In the genomic region with DNA sequence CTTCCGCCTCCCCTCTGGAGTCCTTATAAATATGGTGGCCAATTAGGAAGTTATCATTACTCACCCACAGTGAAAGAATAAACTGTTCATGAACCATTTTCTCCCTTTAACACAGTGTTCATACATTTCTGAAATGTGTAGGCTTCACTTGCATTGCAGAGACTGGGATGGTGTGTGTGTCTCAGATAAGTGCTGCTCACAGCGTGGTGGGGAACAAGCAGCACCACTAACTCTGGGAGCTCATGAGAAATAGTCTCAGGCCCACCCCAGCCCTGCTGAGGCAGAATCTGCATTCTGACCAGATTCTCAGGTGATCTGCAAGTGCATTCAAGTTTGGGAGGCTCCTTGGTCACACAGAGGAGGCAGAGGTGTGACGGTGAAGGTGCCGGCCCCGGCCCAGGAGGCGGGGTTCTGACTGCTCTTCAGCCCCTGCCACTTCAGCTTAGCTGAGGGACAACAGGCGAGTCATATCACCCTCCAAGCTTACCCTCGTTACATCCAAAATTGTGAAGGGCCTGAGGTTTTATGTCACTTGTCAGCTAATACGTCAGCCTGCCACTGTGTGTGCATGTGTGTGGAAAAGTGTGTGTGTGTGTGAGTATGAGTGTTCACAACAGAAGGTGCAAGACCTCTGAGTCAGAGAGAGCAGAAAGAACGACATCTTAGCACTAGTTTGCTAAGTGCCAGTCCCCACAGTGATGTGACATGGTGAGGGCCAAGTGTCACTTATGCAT, we compare ENCODE assay signal across 10 cellular contexts. TPM values are rescaled to one million over a fixed set of nuclear protein-coding genes. Genes with fewer than 3 reads are reported as not detected.
A peak's percentile ranks its signal among the peaks of the same experiment; 100 is the strongest.
DNase-seq lines count a peak whose midpoint lies in the region; ATAC-seq and TF ChIP-seq lines count a peak whose summit lies in the region.
"Had no signal": no experiment of that assay in that cellular context is flagged by ENCODE, and none has a peak within 500 bp of the region (broad histone marks: within the 10 kb centered on the region; RNA-seq: fewer than 3 reads in every experiment).

No MANE protein-coding gene starts in this region.

- H3K23me2 ChIP-seq in H9 (ENCODE audit: insufficient read length, low read depth, low read length, poor library complexity, severe bottlenecking), result no peaks in the 10 kb centered on the region

- no peak overlapping the region for H3K14ac ChIP-seq in H9 (ENCODE audit: insufficient read depth, low read length)

- TF ChIP-seq EP300 in suprapubic skin (IDR thresholded peaks at IDR 0.05), result no peak

- H3K27ac ChIP-seq in suprapubic skin (peak overlapping the region; percentile 7), H9 (ENCODE audit: insufficient read length, low read depth, low read length) (no peak overlapping the region)
- H3K27ac ChIP-seq: ovary had no signal

- H3K4me3 Mint-ChIP-seq in H9, result no peak overlapping the region

- H3K18ac ChIP-seq in H9 (ENCODE audit: insufficient read length, low read depth, low read length), result no peak overlapping the region

- no peaks in the 10 kb centered on the region for H3K9me3 ChIP-seq in suprapubic skin
- H3K9me3 ChIP-seq in H9 (ENCODE audit: control insufficient read depth, low read depth, low read length), result no peaks in the 10 kb centered on the region
- H3K9me3 ChIP-seq: ovary had no signal

- H3K79me2 ChIP-seq in H9 (ENCODE audit: insufficient read depth, low read length), result no peaks in the 10 kb centered on the region

- no peaks in the 10 kb centered on the region for H3K36me3 ChIP-seq in suprapubic skin
- H3K36me3 ChIP-seq: ovary had no signal

- H3K23ac ChIP-seq in H9 (ENCODE audit: insufficient read length, low read depth, low read length), result no peak overlapping the region

- H3K27me3 Mint-ChIP-seq in H9 (ENCODE audit: low read depth), result no peaks in the 10 kb centered on the region

- H4K8ac ChIP-seq in H9 (replicated peaks; ENCODE audit: insufficient read length, low read depth, low read length), result no peak overlapping the region

- no peaks in the 10 kb centered on the region for H3K79me1 ChIP-seq in H9 (ENCODE audit: insufficient read depth, low read depth, low read length, poor library complexity, severe bottlenecking)

- no peak overlapping the region for H2BK120ac ChIP-seq in H9 (ENCODE audit: low read depth, low read length, poor library complexity, severe bottlenecking)

- peaks cover 1 to 8% of the 10 kb centered on the region in 2 donors for H3K36me3 Mint-ChIP-seq in activated naive CD4-positive, alpha-beta T cell treated with anti-CD3 and anti-CD28 coated beads, Interleukin-2, amount 50 U/mL, for 72 hours
- peaks cover 2 to 6% (median 5%) of the 10 kb centered on the region in 3 experiments; a peak in 6 of 7 replicates for H3K36me3 Mint-ChIP-seq in H9 (ENCODE audit: insufficient read depth in 1 of 3, low read depth in 3 of 3)

- H3T11ph ChIP-seq in H9 (ENCODE audit: low read length), result no peak overlapping the region

- H3K4me1 Mint-ChIP-seq in H9, result peaks cover 0 to 4% of the 10 kb centered on the region in 2 experiments; a peak in 2 of 4 replicates

- no peak overlapping the region for H2BK5ac ChIP-seq in H9 (ENCODE audit: insufficient read length, low read length)

- no peak for TF ChIP-seq POLR2A in suprapubic skin (IDR thresholded peaks at IDR 0.05)

- H2AFZ ChIP-seq in H9 (ENCODE audit: low read length), result no peak overlapping the region

- H2AK5ac ChIP-seq in H9 (ENCODE audit: insufficient read length, low read length), result no peak overlapping the region

- 86% methylated on average over 10 of the region's 10 CpGs for WGBS in suprapubic skin
- no CpG with 5 or more reads among the region's 10 CpGs for WGBS in H9 (ENCODE audit: extremely low coverage, insufficient read length, low lambda C conversion rate)

- no peak overlapping the region for H2BK20ac ChIP-seq in H9 (ENCODE audit: low read depth, low read length, poor library complexity, severe bottlenecking)

- no peak overlapping the region for H3K9ac ChIP-seq in H9 (ENCODE audit: extremely low read depth, insufficient read length, low read length)

- H2BK15ac ChIP-seq in H9 (ENCODE audit: low read depth, low read length), result no peak overlapping the region

- no peak overlapping the region for H3K56ac ChIP-seq in H9 (ENCODE audit: insufficient read length, low read depth, low read length)

- H4K91ac ChIP-seq in H9 (ENCODE audit: insufficient read length, low read depth, low read length), result no peak overlapping the region

- H2BK12ac ChIP-seq in H9 (ENCODE audit: insufficient read length, low read depth, low read length), result no peak overlapping the region

- no peak overlapping the region for H4K5ac ChIP-seq in H9 (ENCODE audit: insufficient read length, low read depth, low read length)

- H3K4me1 ChIP-seq in suprapubic skin (peaks cover 39% of the 10 kb centered on the region), H9 (ENCODE audit: insufficient read depth, low read length) (no peaks in the 10 kb centered on the region)

- no peak overlapping the region for H3K27ac Mint-ChIP-seq in activated naive CD4-positive, alpha-beta T cell treated with anti-CD3 and anti-CD28 coated beads, Interleukin-2, amount 50 U/mL, for 72 hours
- H3K27ac Mint-ChIP-seq in H9, result no peak overlapping the region; a peak in 1 of 7 replicates

- no peaks in the 10 kb centered on the region for H3K27me3 ChIP-seq in suprapubic skin
- no peaks in the 10 kb centered on the region for H3K27me3 ChIP-seq in H9 (ENCODE audit: insufficient read depth, low read length)
- H3K27me3 ChIP-seq: ovary had no signal

- no peak for TF ChIP-seq CTCF in suprapubic skin (IDR thresholded peaks at IDR 0.05)
- no peak for TF ChIP-seq CTCF in H9 (conservative IDR thresholded peaks at IDR 0.05)

- H4K20me1 ChIP-seq in H9 (ENCODE audit: control insufficient read depth, insufficient read depth, insufficient read length), result no peaks in the 10 kb centered on the region

- no peak overlapping the region for H3K4ac ChIP-seq in H9 (ENCODE audit: low read depth, low read length)

- H3K4me2 ChIP-seq in H9 (ENCODE audit: insufficient read depth, insufficient read length, low read length), result no peak overlapping the region

- DNase-seq in activated naive CD4-positive, alpha-beta T cell treated with anti-CD3 and anti-CD28 coated beads, Interleukin-2, amount 50 U/mL, for 72 hours (ENCODE audit: low spot score in 2 of 2), result no peak
- no peak for DNase-seq in activated naive CD4-positive, alpha-beta T cell (lab: John Stamatoyannopoulos, UW)
- DNase-seq in dermis blood vessel endothelial cell, result peak; percentile 42
- no peak for DNase-seq in suprapubic skin (ENCODE audit: low spot score in 2 of 2)
- no peak for DNase-seq in NCI-H2107 treated with DMSO at 0.1 percent for 48 hours (lab: John Stamatoyannopoulos, UW; ENCODE audit: unreplicated experiment)
- DNase-seq in stimulated activated CD4-positive, alpha-beta T cell treated with anti-CD3 and anti-CD28 coated beads, Interleukin-2, amount 100 ng/mL, for 48 hours, result no peak
- DNase-seq in H9, result no peak
- DNase-seq: NCI-H69, ovary had no signal

- no peak overlapping the region for H3K4me3 ChIP-seq in suprapubic skin
- H3K4me3 ChIP-seq: ovary had no signal

- H3K9me3 Mint-ChIP-seq in activated naive CD4-positive, alpha-beta T cell treated with anti-CD3 and anti-CD28 coated beads, Interleukin-2, amount 50 U/mL, for 72 hours, result no peaks in the 10 kb centered on the region
- H3K9me3 Mint-ChIP-seq in H9, result no peaks in the 10 kb centered on the region; a peak in 1 of 5 replicates

- ATAC-seq in activated naive CD4-positive, alpha-beta T cell treated with anti-CD3 and anti-CD28 coated beads, Interleukin-2, amount 50 U/mL, for 72 hours, result peak; percentile 9 to 34
- ATAC-seq in HG03442 (IDR thresholded peaks at IDR 0.05; ENCODE audit: unreplicated experiment), result peak; percentile 17

RNA-seq across cellular contexts. Expression of gene DAP, which starts 34.7 kb away (rescaled TPM):
- total RNA-seq in activated naive CD4-positive, alpha-beta T cell treated with anti-CD3 and anti-CD28 coated beads, Interleukin-2, amount 50 U/mL, for 72 hours, result 10 to 100 TPM; 21.9 to 37.7 TPM
- total RNA-seq in dermis blood vessel endothelial cell, result 36.2 and 89.6 TPM in 2 replicates
- total RNA-seq in suprapubic skin, result 10 to 100 TPM; 37.8 to 71.7 (median 56.4) TPM
- total RNA-seq in H9 (2021), result 46.7 and 47.2 TPM in 2 replicates
